ENCODE assay signal across 10 cellular contexts in genomic region chr15:69758291-69758771, GRCh38.
DNase-seq lines count a peak whose midpoint lies in the region; ATAC-seq and TF ChIP-seq lines count a peak whose summit lies in the region.
"Had no signal": no experiment of that assay in that cellular context is flagged by ENCODE, and none has a peak within 500 bp of the region (broad histone marks: within the 10 kb centered on the region; RNA-seq: fewer than 3 reads in every experiment).

No MANE protein-coding gene starts in this region.

- CTCF ChIA-PET in CD4-positive, alpha-beta T cell (lab: Charles Lee): interaction anchor here (1.0 to 3.2 kb wide), 4 partner anchors 26 to 340 kb away, joined by 3 to 11 read pairs (median 6); partner anchors contain the start of gene TLE3
- CTCF ChIA-PET in naive thymus-derived CD4-positive, alpha-beta T cell (lab: Charles Lee): interaction anchor here (0.8 to 1.6 kb wide), 2 partner anchors 30 to 336 kb away, joined by 3 to 5 read pairs; no protein-coding TSS in a partner anchor

- no peaks in the 10 kb centered on the region for H3K27me3 ChIP-seq in CD4-positive, alpha-beta T cell (ENCODE audit: control insufficient read depth, insufficient read depth, low read length)
- no peaks in the 10 kb centered on the region for H3K27me3 ChIP-seq in naive thymus-derived CD4-positive, alpha-beta T cell (ENCODE audit: control insufficient read depth in 2 of 2, insufficient read depth in 2 of 2, low read length in 2 of 2)

- H3K36me3 ChIP-seq in naive thymus-derived CD4-positive, alpha-beta T cell (ENCODE audit: control insufficient read depth in 2 of 3, insufficient read depth in 3 of 3, low read length in 3 of 3): no peaks in the 10 kb centered on the region

- no peaks in the 10 kb centered on the region for H3K9me3 Mint-ChIP-seq in CD4-positive, alpha-beta T cell
- peaks cover 0 to 2% (median 1%) of the 10 kb centered on the region in 3 donors for H3K9me3 Mint-ChIP-seq in IgD-negative memory B cell
- peaks cover 20% of the 10 kb centered on the region for H3K9me3 Mint-ChIP-seq in activated naive CD8-positive, alpha-beta T cell treated with anti-CD3 and anti-CD28 coated beads, Interleukin-2, amount 50 U/mL, for 24 hours
- H3K9me3 Mint-ChIP-seq in naive thymus-derived CD4-positive, alpha-beta T cell: peaks cover 0 to 19% (median 2%) of the 10 kb centered on the region in 11 donors
- H3K9me3 Mint-ChIP-seq: GM23338 had no signal

- ATAC-seq in CD4-positive, alpha-beta T cell (ENCODE audit: poor library complexity): no peak
- no peak for ATAC-seq in activated naive CD8-positive, alpha-beta T cell treated with anti-CD3 and anti-CD28 coated beads, Interleukin-2, amount 50 U/mL, for 24 hours
- ATAC-seq in naive thymus-derived CD4-positive, alpha-beta T cell: no peak
- ATAC-seq in left lobe of liver: no peak
- ATAC-seq: GM23338 had no signal

- peak overlapping the region; percentile 28 for H3K4me3 ChIP-seq in naive thymus-derived CD4-positive, alpha-beta T cell (ENCODE audit: low read length)
- H3K4me3 ChIP-seq: GM23338 had no signal

- H3K36me3 Mint-ChIP-seq in CD4-positive, alpha-beta T cell (ENCODE audit: low read depth): no peaks in the 10 kb centered on the region
- H3K36me3 Mint-ChIP-seq in IgD-negative memory B cell: peaks cover 2% of the 10 kb centered on the region
- peaks cover 21% of the 10 kb centered on the region for H3K36me3 Mint-ChIP-seq in activated naive CD8-positive, alpha-beta T cell treated with anti-CD3 and anti-CD28 coated beads, Interleukin-2, amount 50 U/mL, for 24 hours (ENCODE audit: low read depth)
- peaks cover 0 to 47% (median 0%) of the 10 kb centered on the region in 5 donors for H3K36me3 Mint-ChIP-seq in naive thymus-derived CD4-positive, alpha-beta T cell

- peak overlapping the region; percentile 69 for H3K4me3 Mint-ChIP-seq in CD4-positive, alpha-beta T cell
- peak overlapping the region in 1 of 4 donors; percentile 87 for H3K4me3 Mint-ChIP-seq in IgD-negative memory B cell
- H3K4me3 Mint-ChIP-seq in activated naive CD8-positive, alpha-beta T cell treated with anti-CD3 and anti-CD28 coated beads, Interleukin-2, amount 50 U/mL, for 24 hours: peak overlapping the region; percentile 64
- peak overlapping the region; percentile 31 to 83 (median 75) for H3K4me3 Mint-ChIP-seq in naive thymus-derived CD4-positive, alpha-beta T cell
- H3K4me3 Mint-ChIP-seq: GM23338 had no signal

- no peaks in the 10 kb centered on the region for H3K27me3 Mint-ChIP-seq in CD4-positive, alpha-beta T cell
- no peaks in the 10 kb centered on the region for H3K27me3 Mint-ChIP-seq in IgD-negative memory B cell
- peaks cover 10% of the 10 kb centered on the region for H3K27me3 Mint-ChIP-seq in activated naive CD8-positive, alpha-beta T cell treated with anti-CD3 and anti-CD28 coated beads, Interleukin-2, amount 50 U/mL, for 24 hours
- peaks cover 0 to 20% (median 4%) of the 10 kb centered on the region in 5 donors for H3K27me3 Mint-ChIP-seq in naive thymus-derived CD4-positive, alpha-beta T cell

- peaks cover 81% of the 10 kb centered on the region in 2 donors for H3K4me1 ChIP-seq in naive thymus-derived CD4-positive, alpha-beta T cell (ENCODE audit: control insufficient read depth in 2 of 2, insufficient read depth in 2 of 2, low read length in 2 of 2)

- no peak overlapping the region for H3K27ac ChIP-seq in CD4-positive, alpha-beta T cell (ENCODE audit: low read depth, low read length)
- no peak overlapping the region for H3K27ac ChIP-seq in naive thymus-derived CD4-positive, alpha-beta T cell (ENCODE audit: low read depth, low read length)

- TF ChIP-seq CTCF in CD4-positive, alpha-beta T cell (IDR thresholded peaks at IDR 0.05): no peak

- H3K27ac Mint-ChIP-seq in CD4-positive, alpha-beta T cell: peak overlapping the region; percentile 79
- H3K27ac Mint-ChIP-seq in IgD-negative memory B cell: peak overlapping the region in 2 of 3 donors; percentile 28 to 79
- H3K27ac Mint-ChIP-seq in activated naive CD8-positive, alpha-beta T cell treated with anti-CD3 and anti-CD28 coated beads, Interleukin-2, amount 50 U/mL, for 24 hours: peak overlapping the region; percentile 98
- H3K27ac Mint-ChIP-seq in naive thymus-derived CD4-positive, alpha-beta T cell: peak overlapping the region; percentile 48 to 95 (median 95)
- H3K27ac Mint-ChIP-seq: GM23338 had no signal

- no peak for DNase-seq in CD4-positive, alpha-beta T cell
- no peak for DNase-seq in activated naive CD8-positive, alpha-beta T cell treated with anti-CD3 and anti-CD28 coated beads, Interleukin-2, amount 50 U/mL, for 24 hours
- DNase-seq in naive thymus-derived CD4-positive, alpha-beta T cell: no peak
- DNase-seq in SHP77 treated with DMSO at 0.1 percent for 48 hours (lab: John Stamatoyannopoulos, UW) (no peak), left lobe of liver (ENCODE audit: low spot score) (no peak), putamen (ENCODE audit: low spot score) (no peak), mesenteric fat pad (ENCODE audit: low spot score) (no peak)
- DNase-seq: NCI-H1105 had no signal

- peaks cover 99% of the 10 kb centered on the region for H3K4me1 Mint-ChIP-seq in CD4-positive, alpha-beta T cell (ENCODE audit: low read depth)
- H3K4me1 Mint-ChIP-seq in IgD-negative memory B cell: peaks cover 72 to 83% (median 77%) of the 10 kb centered on the region in 3 donors
- H3K4me1 Mint-ChIP-seq in activated naive CD8-positive, alpha-beta T cell treated with anti-CD3 and anti-CD28 coated beads, Interleukin-2, amount 50 U/mL, for 24 hours: peaks cover 96% of the 10 kb centered on the region
- peaks cover 72 to 97% (median 96%) of the 10 kb centered on the region in 7 donors for H3K4me1 Mint-ChIP-seq in naive thymus-derived CD4-positive, alpha-beta T cell

- intact Hi-C loops in CD4-positive, alpha-beta T cell (cut with DNase I, micrococcal nuclease): loop anchor here (2.0 to 10.0 kb wide), 6 partner anchors 44 to 796 kb away; no protein-coding TSS in a partner anchor
- intact Hi-C loops in naive thymus-derived CD4-positive, alpha-beta T cell (cut with micrococcal nuclease): loop anchor here (2.0 to 5.0 kb wide), 4 partner anchors 306 to 914 kb away; partner anchors contain the start of gene RPLP1 (in 1 of the 2)

- H3K9me3 ChIP-seq in CD4-positive, alpha-beta T cell (ENCODE audit: control insufficient read depth, low read length): peaks cover 4% of the 10 kb centered on the region
- no peaks in the 10 kb centered on the region for H3K9me3 ChIP-seq in naive thymus-derived CD4-positive, alpha-beta T cell (ENCODE audit: control insufficient read depth in 2 of 3, low read length in 3 of 3)

- POLR2A ChIA-PET in CD4-positive, alpha-beta T cell (lab: Charles Lee): interaction anchor here (0.6 to 10.5 kb wide), 7 partner anchors 9 to 746 kb away, joined by 3 to 160 read pairs (median 5); partner anchors contain the start of gene TLE3
- POLR2A ChIA-PET in naive thymus-derived CD4-positive, alpha-beta T cell (lab: Charles Lee): interaction anchor here (0.6 to 5.4 kb wide), 12 partner anchors 9 to 777 kb away, joined by 3 to 61 read pairs (median 3); partner anchors contain the start of gene TLE3
